In genomic region chr1:115291731-115292130, GRCh38 we compare ENCODE assay signal across 23 cellular contexts. TPM values are rescaled to one million over a fixed set of nuclear protein-coding genes. Genes with fewer than 3 reads are reported as not detected.
DNase-seq lines count a peak whose midpoint lies in the region; ATAC-seq, FAIRE-seq and TF ChIP-seq lines count a peak whose summit lies in the region.
"Had no signal": no experiment of that assay in that cellular context is flagged by ENCODE, and none has a peak within 500 bp of the region (broad histone marks: within the 10 kb centered on the region; RNA-seq: fewer than 3 reads in every experiment).

No MANE protein-coding gene starts in this region.

- in situ Hi-C loops in astrocyte of the spinal cord (cut with HindIII; ENCODE audit: low sequenced_read_pairs), result no loop called here

- DNase-seq in NCI-H226, result peak; percentile 69
- peak; percentile 32 for DNase-seq in astrocyte of the spinal cord (ENCODE audit: low read depth, low spot score)
- DNase-seq in myocyte (ENCODE audit: low read depth), result peak; percentile 59
- DNase-seq in urothelium cell line (ENCODE audit: low spot score), result no peak
- DNase-seq in UCSD-AML1 (lab: John Stamatoyannopoulos, UW; ENCODE audit: unreplicated experiment), result no peak
- DNase-seq in NCI-H345 (lab: John Stamatoyannopoulos, UW), result no peak
- DNase-seq: BE2C; CD8-positive, alpha-beta memory T cell; DMS 273 treated with DMSO at 0.1 percent for 48 hours; DMS79; Karpas-422; NCI-H1105; NCI-H1436 treated with DMSO at 0.1 percent for 48 hours; NCI-H1930; NCI-H2107; NCI-H69; SHP77 treated with DMSO at 0.1 percent for 48 hours had no signal

- peak; percentile 59 for FAIRE-seq in urothelium cell line (lab: Jason Lieb, UNC)
- FAIRE-seq: GM12892, HepG2 had no signal

- ATAC-seq in HG02852 (IDR thresholded peaks at IDR 0.05; ENCODE audit: unreplicated experiment) (no peak), GM18873 (IDR thresholded peaks at IDR 0.05; ENCODE audit: low FRiP score, unreplicated experiment) (no peak)
- ATAC-seq: HepG2 had no signal

- H3K4me3 ChIP-seq in astrocyte of the spinal cord (ENCODE audit: low read depth, low read length), result no peak overlapping the region

- TF ChIP-seq CTCF in astrocyte of the spinal cord (IDR thresholded peaks at IDR 0.05; ENCODE audit: low read depth, low read length), result no peak

RNA-seq across cellular contexts. Expression of gene NGF, which starts 46.3 kb away (rescaled TPM):
- 0.51 TPM in 1 of 2 replicates, not detected in the other for total RNA-seq in myocyte
- polyA plus RNA-seq in myocyte (2012), result 2.8 TPM
- total RNA-seq: CD8-positive, alpha-beta memory T cell; H4; HepG2 had no signal
- polyA plus RNA-seq: CD14-positive monocyte; CD8-positive, alpha-beta memory T cell; HepG2 had no signal

Comparison
In these comparisons a context has a peak if more than half of its experiments do, and no peak if none do; other contexts are left out.
1. DNase-seq: peak in NCI-H226 (single experiment), astrocyte of the spinal cord (single experiment) and myocyte (single experiment); none in urothelium cell line (single experiment), UCSD-AML1 (single experiment) and NCI-H345 (single experiment).